ENCODE assay signal across 22 cellular contexts in the genomic region with DNA sequence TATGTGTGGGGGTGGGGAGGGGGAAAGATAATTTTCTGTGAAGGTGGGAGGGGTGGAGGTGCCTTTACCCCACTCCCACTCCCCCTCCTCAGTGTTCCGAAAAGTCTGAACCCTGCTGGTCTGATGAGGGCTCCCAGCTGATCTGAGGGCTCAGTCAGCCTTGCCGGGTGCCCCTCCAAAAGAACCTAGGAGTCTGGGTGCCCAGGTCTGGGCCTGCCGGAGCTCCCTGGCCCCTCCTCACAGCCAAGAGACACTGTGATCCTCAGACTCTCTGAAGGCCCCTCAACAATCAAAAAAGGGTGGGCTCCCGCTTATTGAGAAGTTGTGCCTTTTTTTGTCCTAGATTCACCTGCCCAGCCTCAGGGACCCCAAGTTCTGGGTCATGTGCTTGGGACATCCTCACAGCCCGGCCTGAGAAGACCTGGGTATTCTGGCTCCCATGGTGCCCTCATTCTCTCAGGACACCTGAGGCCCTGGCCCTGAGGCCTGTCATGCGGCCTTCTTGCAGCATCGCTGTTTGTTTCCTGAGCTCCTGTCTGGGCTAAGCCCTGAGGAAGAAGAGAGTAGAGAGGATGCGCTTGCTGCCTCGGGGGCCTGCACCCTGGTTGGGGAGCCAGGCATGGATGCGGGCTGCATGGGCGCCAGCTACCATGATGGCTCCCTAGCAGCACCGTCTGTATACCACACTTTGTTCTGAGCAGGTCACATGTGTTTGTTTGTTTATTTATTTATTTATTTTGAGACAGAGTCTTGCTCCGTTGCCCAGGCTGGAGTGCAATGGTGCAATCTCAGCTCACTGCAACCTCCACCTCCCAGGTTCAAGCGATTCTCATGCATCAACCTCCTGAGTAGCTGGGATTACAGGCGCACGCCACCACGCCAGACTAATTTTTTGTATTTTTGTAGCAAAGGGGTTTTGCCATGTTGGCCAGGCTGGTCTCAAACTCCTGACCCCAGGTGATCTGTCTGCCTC. TPM values are rescaled to one million over a fixed set of nuclear protein-coding genes. Genes with fewer than 3 reads are reported as not detected.
DNase-seq lines count a peak whose midpoint lies in the region; ATAC-seq and TF ChIP-seq lines count a peak whose summit lies in the region.
"Had no signal": no experiment of that assay in that cellular context is flagged by ENCODE, and none has a peak within 500 bp of the region (broad histone marks: within the 10 kb centered on the region; RNA-seq: fewer than 3 reads in every experiment).

No MANE protein-coding gene starts in this region.

- peaks cover 4% of the 10 kb centered on the region for H3K9me3 Mint-ChIP-seq in glutamatergic neuron (ENCODE audit: unreplicated experiment)
- H3K9me3 Mint-ChIP-seq: activated T-cell treated with anti-CD3 and anti-CD28 coated beads, Interleukin-2, amount 50 U/mL, for 4 hours; T-helper 1 cell treated with Interleukin-12 subunit alpha and Interleukin-12 subunit beta and Interleukin-4 antibody, amounts not matched to agents 30 μg/mL and 1 μg/mL, for 36 hours had no signal

- H3K4me1 ChIP-seq in RWPE2 (ENCODE audit: insufficient read depth, poor library complexity, severe bottlenecking) (peaks cover 62% of the 10 kb centered on the region), osteoblast (ENCODE audit: insufficient read depth, low read length) (peaks cover 12% of the 10 kb centered on the region), vagina (peaks cover 30% of the 10 kb centered on the region)
- H3K4me1 ChIP-seq: esophagus muscularis mucosa, psoas muscle had no signal

- no peak for DNase-seq in RWPE2 (ENCODE audit: low spot score)
- peak; percentile 7 for DNase-seq in glutamatergic neuron
- peak; percentile 39 for DNase-seq in osteoblast (ENCODE audit: insufficient read length, low spot score, missing footprints)
- DNase-seq in vagina (ENCODE audit: extremely low spot score in 2 of 2), result no peak
- DNase-seq in COLO829 (ENCODE audit: low spot score), result no peak
- DNase-seq in activated CD4-positive, alpha-beta T cell treated with anti-CD3 and anti-CD28 coated beads, Interleukin-2, amount 50 U/mL, for 4 hours, result no peak
- DNase-seq in CD1c-positive myeloid dendritic cell (ENCODE audit: extremely low spot score), result no peak
- DNase-seq: activated CD4-positive, alpha-beta T cell treated with anti-CD3 and anti-CD28 coated beads for 36 hours; activated CD8-positive, alpha-beta memory T cell treated with anti-CD3 and anti-CD28 coated beads for 24 hours; activated T-cell treated with anti-CD3 and anti-CD28 coated beads, Interleukin-2, amount 50 U/mL, for 4 hours; brain microvascular endothelial cell; effector memory CD4-positive, alpha-beta T cell; GM23248; hypothalamus; MV-4-11; psoas muscle; stimulated activated CD4-positive, alpha-beta T cell treated with anti-CD3 and anti-CD28 coated beads, Interleukin-2, amount 100 ng/mL, for 24 hours had no signal

- H3K9me3 ChIP-seq in RWPE2 (ENCODE audit: severe bottlenecking) (no peaks in the 10 kb centered on the region), osteoblast (ENCODE audit: low read depth, low read length) (no peaks in the 10 kb centered on the region), vagina (no peaks in the 10 kb centered on the region)
- H3K9me3 ChIP-seq: adrenal gland, esophagus muscularis mucosa, psoas muscle, SJSA1 had no signal

- H3K27ac ChIP-seq in RWPE2 (ENCODE audit: poor library complexity, severe bottlenecking) (peak overlapping the region; percentile 91), osteoblast (ENCODE audit: low read depth, low read length) (no peak overlapping the region), vagina (peak overlapping the region; percentile 76)
- H3K27ac ChIP-seq: adrenal gland, brain microvascular endothelial cell, esophagus muscularis mucosa, GM23248, KMS-11, psoas muscle, SJSA1 had no signal

- H3K27me3 ChIP-seq in RWPE2 (ENCODE audit: insufficient read depth, poor library complexity, severe bottlenecking) (no peaks in the 10 kb centered on the region), osteoblast (ENCODE audit: insufficient read depth, low read length) (no peaks in the 10 kb centered on the region), vagina (no peaks in the 10 kb centered on the region)
- H3K27me3 ChIP-seq: adrenal gland, brain microvascular endothelial cell, esophagus muscularis mucosa, SJSA1 had no signal

- no peak overlapping the region for H3K4me3 Mint-ChIP-seq in glutamatergic neuron (ENCODE audit: unreplicated experiment)
- H3K4me3 Mint-ChIP-seq: activated CD4-positive, alpha-beta T cell treated with anti-CD3 and anti-CD28 coated beads for 36 hours; activated T-cell treated with anti-CD3 and anti-CD28 coated beads, Interleukin-2, amount 50 U/mL, for 4 hours; T-helper 1 cell treated with Interleukin-12 subunit alpha and Interleukin-12 subunit beta and Interleukin-4 antibody, amounts not matched to agents 30 μg/mL and 1 μg/mL, for 36 hours had no signal

- no peak for TF ChIP-seq POLR2A in vagina (IDR thresholded peaks at IDR 0.05)

- H3K27me3 Mint-ChIP-seq in glutamatergic neuron (ENCODE audit: unreplicated experiment), result peaks cover 3% of the 10 kb centered on the region

- H3K36me3 Mint-ChIP-seq in glutamatergic neuron (ENCODE audit: unreplicated experiment), result no peaks in the 10 kb centered on the region

- no peaks in the 10 kb centered on the region for H3K4me1 Mint-ChIP-seq in glutamatergic neuron (ENCODE audit: low read depth, unreplicated experiment)
- H3K4me1 Mint-ChIP-seq: activated CD4-positive, alpha-beta T cell treated with anti-CD3 and anti-CD28 coated beads for 36 hours had no signal

- ATAC-seq in RWPE2 (ENCODE audit: low read depth), result no peak
- ATAC-seq: activated CD4-positive, alpha-beta T cell treated with anti-CD3 and anti-CD28 coated beads for 36 hours; activated T-cell treated with anti-CD3 and anti-CD28 coated beads, Interleukin-2, amount 50 U/mL, for 4 hours; psoas muscle had no signal

- H2AFZ ChIP-seq in osteoblast (ENCODE audit: low read length), result no peak overlapping the region
- H2AFZ ChIP-seq: GM23248 had no signal

- H3K27ac Mint-ChIP-seq in glutamatergic neuron (ENCODE audit: unreplicated experiment), result no peak overlapping the region
- H3K27ac Mint-ChIP-seq: activated CD4-positive, alpha-beta T cell treated with anti-CD3 and anti-CD28 coated beads for 36 hours; T-helper 1 cell treated with Interleukin-12 subunit alpha and Interleukin-12 subunit beta and Interleukin-4 antibody, amounts not matched to agents 30 μg/mL and 1 μg/mL, for 36 hours had no signal

- TF ChIP-seq CTCF in RWPE2 (IDR thresholded peaks at IDR 0.05; ENCODE audit: poor library complexity, severe bottlenecking) (no peak), glutamatergic neuron (IDR thresholded peaks at IDR 0.05; ENCODE audit: partially characterized antibody, unreplicated experiment) (no peak), osteoblast (IDR thresholded peaks at IDR 0.05; ENCODE audit: extremely low read depth, low read depth, low read length) (no peak), vagina (IDR thresholded peaks at IDR 0.05) (no peak)

- no peak overlapping the region for H3K4me2 ChIP-seq in osteoblast (ENCODE audit: insufficient read depth, low read length)
- H3K4me2 ChIP-seq: KMS-11 had no signal

- H4K20me1 ChIP-seq in osteoblast (ENCODE audit: insufficient read depth, low read length), result no peaks in the 10 kb centered on the region

- H3K4me3 ChIP-seq in RWPE2 (ENCODE audit: severe bottlenecking), result no peak overlapping the region
- H3K4me3 ChIP-seq in osteoblast (ENCODE audit: insufficient read depth, low read length), result no peak overlapping the region
- no peak overlapping the region for H3K4me3 ChIP-seq in vagina
- H3K4me3 ChIP-seq: adrenal gland, esophagus muscularis mucosa, GM23248, psoas muscle, SJSA1 had no signal

- no peaks in the 10 kb centered on the region for H3K36me3 ChIP-seq in RWPE2 (ENCODE audit: low read depth)
- H3K36me3 ChIP-seq in osteoblast (ENCODE audit: insufficient read depth, low read length), result no peaks in the 10 kb centered on the region
- H3K36me3 ChIP-seq in vagina, result no peaks in the 10 kb centered on the region
- H3K36me3 ChIP-seq: adrenal gland, brain microvascular endothelial cell, esophagus muscularis mucosa, SJSA1 had no signal

- intact Hi-C loops in vagina (cut with DNase I), result no loop called here

- no peaks in the 10 kb centered on the region for H3K79me2 ChIP-seq in osteoblast (ENCODE audit: insufficient read depth, low read length)

RNA-seq across cellular contexts. Expression of a gene that starts 44.0 kb away (rescaled TPM):
- total RNA-seq in glutamatergic neuron (ENCODE audit: unreplicated experiment), result 0.93 TPM
- 7.6 and 11.8 TPM in 2 replicates for total RNA-seq in osteoblast
- 184 TPM for total RNA-seq in vagina

Comparison
In these comparisons a context has a peak if more than half of its experiments do, and no peak if none do; other contexts are left out.
1. DNase-seq: peak in glutamatergic neuron (single experiment) and osteoblast (single experiment); none in RWPE2 (single experiment), vagina (0 of 2), COLO829 (single experiment), activated CD4-positive, alpha-beta T cell treated with anti-CD3 and anti-CD28 coated beads, Interleukin-2, amount 50 U/mL, for 4 hours (0 of 2) and CD1c-positive myeloid dendritic cell (single experiment).
2. RNA of a gene that starts 44.0 kb away (total RNA-seq): 184 TPM in vagina (single experiment); 7.6 to 11.8 TPM in osteoblast and 0.93 TPM in glutamatergic neuron (single experiment); every median in the first group is over 10 times any median in the second.